ENCODE assay signal across 8 cellular contexts in the genomic region with DNA sequence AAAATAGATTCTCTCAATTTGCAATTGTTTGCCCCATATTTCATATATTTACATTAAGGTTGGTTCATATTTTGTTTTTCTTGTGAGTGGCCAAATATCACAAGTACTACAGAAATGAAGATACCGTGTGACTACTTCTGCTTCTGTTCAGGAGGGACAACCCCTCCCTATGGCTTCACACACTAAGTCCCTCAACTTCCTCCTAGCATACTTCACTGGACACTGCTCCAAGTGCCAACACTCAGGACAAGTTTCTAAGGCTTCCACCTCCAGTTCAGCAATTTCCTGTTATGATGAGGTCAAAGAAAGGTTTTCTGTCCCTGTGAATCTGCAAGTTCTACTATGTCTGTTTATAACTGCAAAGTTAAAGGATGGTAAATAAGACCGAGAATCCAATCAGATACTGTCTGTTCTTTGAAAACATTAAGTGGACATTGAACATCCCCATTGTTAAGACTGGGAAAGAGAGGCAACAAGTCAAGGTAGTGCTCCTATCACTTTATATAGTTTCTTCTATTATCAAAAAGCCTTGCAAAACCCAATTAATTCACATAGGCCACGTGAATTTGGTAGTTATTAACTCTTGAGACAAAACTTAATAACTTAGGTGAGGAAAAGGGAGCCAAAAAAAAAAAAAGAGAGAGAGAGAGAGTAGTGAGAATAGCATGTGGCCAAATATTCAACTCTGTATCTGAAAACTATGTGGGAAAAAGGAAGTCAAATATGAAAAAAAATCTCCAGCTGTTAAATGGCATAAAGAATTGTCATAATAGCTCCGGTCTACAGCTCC.
DNase-seq lines count a peak whose midpoint lies in the region; ATAC-seq and TF ChIP-seq lines count a peak whose summit lies in the region.

No MANE protein-coding gene starts in this region.

- intact Hi-C loops in CD4-positive, alpha-beta memory T cell (cut with micrococcal nuclease) = no loop called here

- H3K4me1 ChIP-seq in CD4-positive, alpha-beta memory T cell (ENCODE audit: insufficient read depth, low read length) = no peaks in the 10 kb centered on the region

- H3K27me3 Mint-ChIP-seq in CD4-positive, alpha-beta memory T cell = peaks cover 0 to 6% of the 10 kb centered on the region in 2 donors
- H3K27me3 Mint-ChIP-seq in naive thymus-derived CD8-positive, alpha-beta T cell = peaks cover 0 to 23% (median 11%) of the 10 kb centered on the region in 5 donors

- peak overlapping the region in 7 of 8 donors; percentile 5 to 80 (median 55) for H3K4me3 Mint-ChIP-seq in CD4-positive, alpha-beta memory T cell
- peak overlapping the region; percentile 23 to 85 (median 60) for H3K4me3 Mint-ChIP-seq in naive thymus-derived CD8-positive, alpha-beta T cell

- in situ Hi-C loops in brain microvascular endothelial cell (cut with HindIII; ENCODE audit: low pct_ligation_motif_present, low sequenced_read_pairs) = no loop called here

- no peak for TF ChIP-seq CTCF in brain microvascular endothelial cell (IDR thresholded peaks at IDR 0.05; ENCODE audit: low read depth, low read length, missing control alignments)

- no peak overlapping the region for H3K4me3 ChIP-seq in CD4-positive, alpha-beta memory T cell (ENCODE audit: low read length in 2 of 2)
- H3K4me3 ChIP-seq in brain microvascular endothelial cell (ENCODE audit: low read depth, low read length) = peak overlapping the region; percentile 42

- H3K36me3 ChIP-seq in CD4-positive, alpha-beta memory T cell (ENCODE audit: insufficient read depth, low read length) = no peaks in the 10 kb centered on the region
- H3K36me3 ChIP-seq in brain microvascular endothelial cell (replicated peaks) = no peaks in the 10 kb centered on the region

- no peaks in the 10 kb centered on the region for H3K9me3 ChIP-seq in CD4-positive, alpha-beta memory T cell (ENCODE audit: control insufficient read depth in 1 of 2, low read length in 2 of 2)

- H3K27ac ChIP-seq in CD4-positive, alpha-beta memory T cell (ENCODE audit: low read depth, low read length) = no peak overlapping the region
- H3K27ac ChIP-seq in brain microvascular endothelial cell = no peak overlapping the region

- ATAC-seq in GM21367 (IDR thresholded peaks at IDR 0.05; ENCODE audit: unreplicated experiment) = peak; percentile 99
- ATAC-seq in HG03558 (IDR thresholded peaks at IDR 0.05; ENCODE audit: extremely low read depth, unreplicated experiment) = peak; percentile 100
- no peak for ATAC-seq in naive thymus-derived CD8-positive, alpha-beta T cell

- no peaks in the 10 kb centered on the region for H3K27me3 ChIP-seq in CD4-positive, alpha-beta memory T cell (ENCODE audit: insufficient read depth, low read length)
- H3K27me3 ChIP-seq in brain microvascular endothelial cell (replicated peaks) = no peaks in the 10 kb centered on the region

- H3K4me1 Mint-ChIP-seq in CD4-positive, alpha-beta memory T cell = peaks cover 3 to 7% (median 5%) of the 10 kb centered on the region in 4 donors
- peaks cover 0 to 15% (median 5%) of the 10 kb centered on the region in 4 donors for H3K4me1 Mint-ChIP-seq in naive thymus-derived CD8-positive, alpha-beta T cell

- no peaks in the 10 kb centered on the region for H3K36me3 Mint-ChIP-seq in CD4-positive, alpha-beta memory T cell
- no peaks in the 10 kb centered on the region for H3K36me3 Mint-ChIP-seq in naive thymus-derived CD8-positive, alpha-beta T cell

- CTCF ChIA-PET in CD4-positive, alpha-beta memory T cell (lab: Charles Lee; ENCODE audit: partially characterized antibody) = no interaction called here

- POLR2A ChIA-PET in CD4-positive, alpha-beta memory T cell (lab: Charles Lee; ENCODE audit: partially characterized antibody) = no interaction called here
- POLR2A ChIA-PET in naive thymus-derived CD8-positive, alpha-beta T cell (lab: Charles Lee) = no interaction called here

- DNase-seq in CD4-positive, alpha-beta memory T cell = no peak
- peak; percentile 20 for DNase-seq in brain microvascular endothelial cell
- DNase-seq in naive thymus-derived CD8-positive, alpha-beta T cell = no peak
- no peak for DNase-seq in NCI-H526 (lab: John Stamatoyannopoulos, UW)
- no peak for DNase-seq in activated gamma-delta T cell treated with Interleukin-2 at 50 U/mL for 16 hours
- DNase-seq in NCI-H2171 treated with DMSO at 0.1 percent for 48 hours (lab: John Stamatoyannopoulos, UW) = no peak

- H3K27ac Mint-ChIP-seq in CD4-positive, alpha-beta memory T cell = peak overlapping the region in 1 of 7 donors; percentile 5
- H3K27ac Mint-ChIP-seq in naive thymus-derived CD8-positive, alpha-beta T cell = peak overlapping the region in 5 of 10 donors; percentile 12 to 73 (median 59)

- H3K9me3 Mint-ChIP-seq in CD4-positive, alpha-beta memory T cell = peaks cover 0 to 4% (median 1%) of the 10 kb centered on the region in 8 donors
- H3K9me3 Mint-ChIP-seq in naive thymus-derived CD8-positive, alpha-beta T cell = peaks cover 0 to 4% (median 0%) of the 10 kb centered on the region in 9 donors

Comparison
In these comparisons a context has a peak if more than half of its experiments do, and no peak if none do; other contexts are left out.
1. ATAC-seq: peak in GM21367 (single experiment) and HG03558 (single experiment); none in naive thymus-derived CD8-positive, alpha-beta T cell (0 of 2).